ENCODE assay signal across 14 cellular contexts in the genomic region with DNA sequence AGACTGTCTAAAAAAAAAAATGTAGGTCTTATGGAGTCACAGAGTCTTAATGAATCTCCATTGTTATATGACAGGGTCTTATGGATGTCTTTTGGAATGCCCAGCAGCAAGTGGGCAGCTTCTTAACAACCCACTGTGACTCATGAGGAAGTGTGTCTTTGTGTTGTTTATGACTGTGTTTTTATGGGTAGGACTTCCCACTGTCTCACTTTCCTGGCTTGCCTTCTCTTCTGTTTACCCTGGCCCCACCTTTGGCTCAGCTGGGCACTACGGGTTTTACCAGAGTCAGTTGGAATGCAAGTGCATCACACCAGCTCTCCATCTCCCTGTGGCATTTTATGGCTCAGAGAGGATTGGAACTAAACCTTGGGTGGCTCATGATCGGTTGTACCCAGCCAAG.
DNase-seq lines count a peak whose midpoint lies in the region; ATAC-seq and TF ChIP-seq lines count a peak whose summit lies in the region.
"Had no signal": no experiment of that assay in that cellular context is flagged by ENCODE, and none has a peak within 500 bp of the region (broad histone marks: within the 10 kb centered on the region; RNA-seq: fewer than 3 reads in every experiment).

No MANE protein-coding gene starts in this region.

- peaks cover 13% of the 10 kb centered on the region for H3K9me3 Mint-ChIP-seq in neural progenitor cell
- H3K9me3 Mint-ChIP-seq: stimulated activated naive CD8-positive, alpha-beta T cell treated with anti-CD3 and anti-CD28 coated beads, Interleukin-15, amount 100 ng/mL, for 72 hours had no signal

- H2AFZ ChIP-seq in mammary epithelial cell (ENCODE audit: low read depth, low read length) (no peak overlapping the region), neural progenitor cell (replicated peaks) (no peak overlapping the region)

- TF ChIP-seq CTCF in mammary epithelial cell (conservative IDR thresholded peaks at IDR 0.05 in 1 of 2, IDR thresholded peaks at IDR 0.05 in 1 of 2; ENCODE audit: extremely low read depth in 1 of 2, insufficient read depth in 1 of 2, low read depth in 1 of 2, low read length in 2 of 2) (no peak), lung (IDR thresholded peaks at IDR 0.05; ENCODE audit: control extremely low read depth, extremely low read depth) (no peak), neural progenitor cell (IDR thresholded peaks at IDR 0.05) (no peak)

- no TSS peak for BruUV-seq in mammary epithelial cell (replicated peaks; lab: Mats Ljungman, UMichigan)

- peaks cover 0 to 48% (median 15%) of the 10 kb centered on the region in 11 experiments; a peak in 9 of 22 replicates for H4K20me1 ChIP-seq in BLaER1 treated with 17β-estradiol and CSF1 and Interleukin-3, amounts not matched to agents 10 nM and 100 nM
- no peaks in the 10 kb centered on the region for H4K20me1 ChIP-seq in mammary epithelial cell (ENCODE audit: insufficient read depth, low read length)
- H4K20me1 ChIP-seq in neural progenitor cell (ENCODE audit: low read depth): no peaks in the 10 kb centered on the region

- no peak overlapping the region for H3K4me3 Mint-ChIP-seq in neural progenitor cell
- H3K4me3 Mint-ChIP-seq: CD4-positive, alpha-beta memory T cell; stimulated activated naive CD8-positive, alpha-beta T cell treated with anti-CD3 and anti-CD28 coated beads, Interleukin-15, amount 100 ng/mL, for 72 hours had no signal

- H3K4me1 ChIP-seq in BLaER1 treated with 17β-estradiol and CSF1 and Interleukin-3, amounts not matched to agents 10 nM and 100 nM: peaks cover 27 to 50% (median 35%) of the 10 kb centered on the region in 10 experiments
- H3K4me1 ChIP-seq in mammary epithelial cell (ENCODE audit: insufficient read depth, low read length): no peaks in the 10 kb centered on the region
- peaks cover 1 to 9% of the 10 kb centered on the region in 2 donors for H3K4me1 ChIP-seq in lung (ENCODE audit: control insufficient read depth in 2 of 2, insufficient read depth in 2 of 2, low read length in 2 of 2)
- peaks cover 8% of the 10 kb centered on the region for H3K4me1 ChIP-seq in neural progenitor cell
- H3K4me1 ChIP-seq: gastrocnemius medialis had no signal

- intact Hi-C loops in mammary epithelial cell (cut with micrococcal nuclease): no loop called here

- no peaks in the 10 kb centered on the region for H3K27me3 Mint-ChIP-seq in neural progenitor cell (ENCODE audit: insufficient read depth, low read depth)

- peak; percentile 92 for DNase-seq in MG63
- peak; percentile 14 for DNase-seq in mammary epithelial cell
- peak; percentile 29 for DNase-seq in lung (ENCODE audit: low spot score)
- no peak for DNase-seq in H7
- DNase-seq in NCI-H524 treated with DMSO at 0.1 percent for 48 hours (lab: John Stamatoyannopoulos, UW): no peak
- DNase-seq in neural progenitor cell (ENCODE audit: low spot score): no peak
- no peak for DNase-seq in SKM-1 (lab: John Stamatoyannopoulos, UW; ENCODE audit: unreplicated experiment)
- DNase-seq: activated T-cell treated with anti-CD3 and anti-CD28 coated beads, Interleukin-2, amount 50 U/mL, for 1 hour; CD4-positive, alpha-beta memory T cell; gastrocnemius medialis; stimulated activated CD4-positive, alpha-beta T cell treated with anti-CD3 and anti-CD28 coated beads, Interleukin-15, amount 100 ng/mL, for 24 hours; stimulated activated naive CD8-positive, alpha-beta T cell treated with anti-CD3 and anti-CD28 coated beads, Interleukin-15, amount 100 ng/mL, for 72 hours had no signal

- no peak overlapping the region for H3K27ac Mint-ChIP-seq in neural progenitor cell
- H3K27ac Mint-ChIP-seq: CD4-positive, alpha-beta memory T cell; stimulated activated naive CD8-positive, alpha-beta T cell treated with anti-CD3 and anti-CD28 coated beads, Interleukin-15, amount 100 ng/mL, for 72 hours had no signal

- H3K4me3 ChIP-seq in BLaER1 treated with 17β-estradiol and CSF1 and Interleukin-3, amounts not matched to agents 10 nM and 100 nM: no peak overlapping the region
- H3K4me3 ChIP-seq in MG63 (no peak overlapping the region), mammary epithelial cell (replicated peaks in 1 of 3; ENCODE audit: insufficient read depth in 1 of 3, low read depth in 2 of 3, low read length in 3 of 3) (no peak overlapping the region), lung (no peak overlapping the region), H7 (ENCODE audit: insufficient read depth, low read depth, low read length) (no peak overlapping the region), neural progenitor cell (no peak overlapping the region)
- H3K4me3 ChIP-seq: gastrocnemius medialis had no signal

- peak; percentile 49 for ATAC-seq in lung (ENCODE audit: insufficient read depth, low FRiP score)
- ATAC-seq: gastrocnemius medialis; stimulated activated naive CD8-positive, alpha-beta T cell treated with anti-CD3 and anti-CD28 coated beads, Interleukin-15, amount 100 ng/mL, for 72 hours had no signal

- H3K9me3 ChIP-seq in BLaER1 treated with 17β-estradiol and CSF1 and Interleukin-3, amounts not matched to agents 10 nM and 100 nM (replicated peaks in 1 of 11): peaks cover 14 to 23% (median 18%) of the 10 kb centered on the region in 11 experiments
- no peaks in the 10 kb centered on the region; the same call in 1 of the 2 replicates for H3K9me3 ChIP-seq in MG63
- H3K9me3 ChIP-seq in mammary epithelial cell (replicated peaks; ENCODE audit: insufficient read depth, low read length): no peaks in the 10 kb centered on the region
- no peaks in the 10 kb centered on the region for H3K9me3 ChIP-seq in lung (ENCODE audit: control insufficient read depth in 2 of 2, insufficient read depth in 1 of 2, low read length in 1 of 2)
- H3K9me3 ChIP-seq in neural progenitor cell (ENCODE audit: low read depth): no peaks in the 10 kb centered on the region
- H3K9me3 ChIP-seq: gastrocnemius medialis had no signal

- H3K36me3 ChIP-seq in BLaER1 treated with 17β-estradiol and CSF1 and Interleukin-3, amounts not matched to agents 10 nM and 100 nM: peaks cover 0 to 14% (median 7%) of the 10 kb centered on the region in 11 experiments; a peak in 6 of 22 replicates
- no peaks in the 10 kb centered on the region for H3K36me3 ChIP-seq in MG63
- no peaks in the 10 kb centered on the region for H3K36me3 ChIP-seq in mammary epithelial cell (ENCODE audit: insufficient read depth, low read length)
- H3K36me3 ChIP-seq in lung (ENCODE audit: control insufficient read depth in 2 of 2, insufficient read depth in 2 of 2, low read length in 2 of 2): no peaks in the 10 kb centered on the region
- no peaks in the 10 kb centered on the region for H3K36me3 ChIP-seq in H7 (replicated peaks; ENCODE audit: control insufficient read depth, insufficient read depth, low read length)
- no peaks in the 10 kb centered on the region for H3K36me3 ChIP-seq in neural progenitor cell
- H3K36me3 ChIP-seq: gastrocnemius medialis had no signal

- peak overlapping the region; percentile 44 to 87 (median 71) for H3K4me2 ChIP-seq in BLaER1 treated with 17β-estradiol and CSF1 and Interleukin-3, amounts not matched to agents 10 nM and 100 nM
- no peak overlapping the region for H3K4me2 ChIP-seq in mammary epithelial cell (ENCODE audit: insufficient read depth, low read depth, low read length)
- H3K4me2 ChIP-seq in neural progenitor cell: no peak overlapping the region

- H3K27ac ChIP-seq in BLaER1 treated with 17β-estradiol and CSF1 and Interleukin-3, amounts not matched to agents 10 nM and 100 nM: peak overlapping the region in 3 of 11 experiments; percentile 13 to 31 (median 28); a peak in 5 of 22 replicates
- H3K27ac ChIP-seq in mammary epithelial cell (ENCODE audit: insufficient read depth, low read depth, low read length) (no peak overlapping the region), lung (ENCODE audit: low read depth in 1 of 2, low read length in 1 of 2) (no peak overlapping the region), neural progenitor cell (no peak overlapping the region)
- H3K27ac ChIP-seq: gastrocnemius medialis had no signal

- no peaks in the 10 kb centered on the region for H3K79me2 ChIP-seq in mammary epithelial cell (ENCODE audit: insufficient read depth, low read length)
- H3K79me2 ChIP-seq in neural progenitor cell (ENCODE audit: low read depth): no peaks in the 10 kb centered on the region

- no peaks in the 10 kb centered on the region for H3F3A ChIP-seq in neural progenitor cell (ENCODE audit: low read depth)

- in situ Hi-C loops in mammary epithelial cell (cut with MboI; ENCODE audit: low sequenced_read_pairs in 2 of 2): loop anchor here in 1 of 2 donors (25.0 kb wide), 1 partner anchor 509 kb away; no protein-coding TSS in a partner anchor

- no peak overlapping the region for H3K9ac ChIP-seq in BLaER1 treated with 17β-estradiol and CSF1 and Interleukin-3, amounts not matched to agents 10 nM and 100 nM
- H3K9ac ChIP-seq in mammary epithelial cell (ENCODE audit: insufficient read depth, low read length): no peak overlapping the region
- H3K9ac ChIP-seq in neural progenitor cell: no peak overlapping the region
- H3K9ac ChIP-seq: KMS-11 had no signal

- dilution Hi-C loops in mammary epithelial cell (cut with HindIII; ENCODE audit: low sequenced_read_pairs): no loop called here

- WGBS in mammary epithelial cell (ENCODE audit: low coverage, missing lambda C conversion rate): 44% methylated on average over 2 of the region's 2 CpGs
- 45 to 62% methylated on average over 2 of the region's 2 CpGs for WGBS in lung, 2 donors

- peaks cover 0 to 91% (median 0%) of the 10 kb centered on the region in 11 experiments; a peak in 8 of 22 replicates for H3K27me3 ChIP-seq in BLaER1 treated with 17β-estradiol and CSF1 and Interleukin-3, amounts not matched to agents 10 nM and 100 nM
- no peaks in the 10 kb centered on the region for H3K27me3 ChIP-seq in MG63
- H3K27me3 ChIP-seq in mammary epithelial cell (ENCODE audit: insufficient read depth, low read length): peaks cover 2% of the 10 kb centered on the region
- no peaks in the 10 kb centered on the region for H3K27me3 ChIP-seq in lung (ENCODE audit: control insufficient read depth, insufficient read depth)
- H3K27me3 ChIP-seq in H7 (ENCODE audit: control insufficient read depth, insufficient read depth, low read length): no peaks in the 10 kb centered on the region
- H3K27me3 ChIP-seq in neural progenitor cell: peaks cover 10% of the 10 kb centered on the region
- H3K27me3 ChIP-seq: gastrocnemius medialis had no signal

- peaks cover 12% of the 10 kb centered on the region for H3K36me3 Mint-ChIP-seq in neural progenitor cell
- H3K36me3 Mint-ChIP-seq: CD4-positive, alpha-beta memory T cell had no signal

- CTCF ChIA-PET in mammary epithelial cell (lab: Charles Lee; ENCODE audit: low non-redundant PET): no interaction called here

- peaks cover 24% of the 10 kb centered on the region for H3K4me1 Mint-ChIP-seq in neural progenitor cell

Comparison
In these comparisons a context has a peak if more than half of its experiments do, and no peak if none do; other contexts are left out.
1. H3K4me2 ChIP-seq: peak in BLaER1 treated with 17β-estradiol and CSF1 and Interleukin-3, amounts not matched to agents 10 nM and 100 nM (11 of 11); none in mammary epithelial cell (single experiment) and neural progenitor cell (single experiment).
2. DNase-seq: peak in MG63 (single experiment), mammary epithelial cell (single experiment) and lung (single experiment); none in H7 (single experiment), NCI-H524 treated with DMSO at 0.1 percent for 48 hours (single experiment), neural progenitor cell (single experiment) and SKM-1 (single experiment).